Comparison of ENCODE assay signal across 26 cellular contexts in genomic region chr14:96309128-96309906, GRCh38. TPM values are rescaled to one million over a fixed set of nuclear protein-coding genes. Genes with fewer than 3 reads are reported as not detected.
DNase-seq lines count a peak whose midpoint lies in the region; ATAC-seq and TF ChIP-seq lines count a peak whose summit lies in the region.
"Had no signal": no experiment of that assay in that cellular context is flagged by ENCODE, and none has a peak within 500 bp of the region (broad histone marks: within the 10 kb centered on the region; RNA-seq: fewer than 3 reads in every experiment).

No MANE protein-coding gene starts in this region.

- H3K9me3 Mint-ChIP-seq in Caco-2 (ENCODE audit: unreplicated experiment): no peaks in the 10 kb centered on the region
- no peaks in the 10 kb centered on the region for H3K9me3 Mint-ChIP-seq in nephron
- H3K9me3 Mint-ChIP-seq: activated CD8-positive, alpha-beta T cell treated with anti-CD3 and anti-CD28 coated beads for 36 hours; T-helper 2 cell treated with Interferon-gamma antibody and Interleukin-4, amounts not matched to agents 5 μg/mL and 100 μg/mL, for 36 hours had no signal

- H3K4me1 ChIP-seq in Caco-2: peaks cover 29% of the 10 kb centered on the region
- H3K4me1 ChIP-seq: gastrocnemius medialis, testis had no signal

- H3K4me3 ChIP-seq in Caco-2 (ENCODE audit: low read depth, low read length) (peak overlapping the region; percentile 25), kidney epithelial cell (ENCODE audit: low read depth, low read length) (no peak overlapping the region)
- H3K4me3 ChIP-seq: dorsolateral prefrontal cortex, gastrocnemius medialis, testis had no signal

- H3K4me1 Mint-ChIP-seq in Caco-2 (ENCODE audit: low read depth, unreplicated experiment): peaks cover 22% of the 10 kb centered on the region
- peaks cover 5% of the 10 kb centered on the region for H3K4me1 Mint-ChIP-seq in T-helper 17 cell
- H3K4me1 Mint-ChIP-seq in nephron: peaks cover 4% of the 10 kb centered on the region
- H3K4me1 Mint-ChIP-seq: CD14-positive monocyte had no signal

- POLR2A ChIA-PET in Caco-2 (lab: Charles Lee): no interaction called here

- H3K36me3 ChIP-seq in Caco-2 (ENCODE audit: control insufficient read depth, insufficient read depth, low read length) (no peaks in the 10 kb centered on the region; the same call in 1 of the 2 replicates), kidney epithelial cell (ENCODE audit: control insufficient read depth, insufficient read depth, low read length) (peaks cover 2% of the 10 kb centered on the region)

- DNase-seq in Caco-2: peak; percentile 55 to 68
- DNase-seq in T-helper 17 cell: no peak
- DNase-seq in kidney epithelial cell (ENCODE audit: low read depth): peak; percentile 93
- DNase-seq in activated naive CD4-positive, alpha-beta T cell treated with Interleukin-2 at 50 U/mL for 16 hours: no peak
- DNase-seq in SK-N-DZ (ENCODE audit: low spot score): no peak
- DNase-seq: activated CD4-positive, CD25-positive, alpha-beta regulatory T cell; activated CD8-positive, alpha-beta T cell treated with anti-CD3 and anti-CD28 coated beads for 36 hours; activated naive CD4-positive, alpha-beta T cell treated with anti-CD3 and anti-CD28 coated beads, Interleukin-2, amount 50 U/mL, for 16 hours; anterior cingulate cortex; caudate nucleus; DMS79 treated with DMSO at 0.1 percent for 48 hours; dorsolateral prefrontal cortex; gastrocnemius medialis; GOT3; left ventricle myocardium superior; NCI-H1694 treated with DMSO at 0.1 percent for 48 hours; NCI-H2227 treated with DMSO at 0.1 percent for 48 hours; occipital lobe; stimulated activated CD4-positive, alpha-beta T cell treated with anti-CD3 and anti-CD28 coated beads, Interleukin-15, amount 100 ng/mL, for 24 hours; testis had no signal

- H3K36me3 Mint-ChIP-seq in Caco-2 (ENCODE audit: insufficient read depth, unreplicated experiment) (peaks cover 16% of the 10 kb centered on the region), T-helper 17 cell (ENCODE audit: low read depth) (peaks cover 10% of the 10 kb centered on the region), nephron (ENCODE audit: low read depth) (peaks cover 38% of the 10 kb centered on the region)

- TF ChIP-seq CTCF in Caco-2 (IDR thresholded peaks at IDR 0.05; ENCODE audit: insufficient read depth in 1 of 2, low read depth in 1 of 2, low read length in 1 of 2, severe bottlenecking in 1 of 2, unreplicated experiment in 1 of 2) (no peak), kidney epithelial cell (IDR thresholded peaks at IDR 0.05; ENCODE audit: insufficient read depth, low read length, poor library complexity, severe bottlenecking) (no peak), nephron (IDR thresholded peaks at IDR 0.05; ENCODE audit: unreplicated experiment in 3 of 3) (no peak)

- peak overlapping the region; percentile 80 for H3K27ac Mint-ChIP-seq in Caco-2 (ENCODE audit: unreplicated experiment)
- H3K27ac Mint-ChIP-seq in T-helper 17 cell: peak overlapping the region; percentile 43
- peak overlapping the region; percentile 95 to 100 (median 96) for H3K27ac Mint-ChIP-seq in nephron
- H3K27ac Mint-ChIP-seq: activated CD8-positive, alpha-beta T cell treated with anti-CD3 and anti-CD28 coated beads for 36 hours; T-helper 2 cell treated with Interferon-gamma antibody and Interleukin-4, amounts not matched to agents 5 μg/mL and 100 μg/mL, for 36 hours had no signal

- BruUV-seq in Caco-2 (replicated peaks; lab: Mats Ljungman, UMichigan): TSS peak; percentile 94

- H3K4me3 Mint-ChIP-seq in Caco-2 (ENCODE audit: unreplicated experiment) (peak overlapping the region; percentile 66), T-helper 17 cell (no peak overlapping the region), nephron (peak overlapping the region in 2 of 3 experiments; percentile 63 to 73)
- H3K4me3 Mint-ChIP-seq: activated CD8-positive, alpha-beta T cell treated with anti-CD3 and anti-CD28 coated beads for 36 hours; CD14-positive monocyte; T-helper 2 cell treated with Interferon-gamma antibody and Interleukin-4, amounts not matched to agents 5 μg/mL and 100 μg/mL, for 36 hours had no signal

- H3K27me3 ChIP-seq in Caco-2 (replicated peaks; ENCODE audit: control insufficient read depth, insufficient read depth, low read length) (no peaks in the 10 kb centered on the region), kidney epithelial cell (ENCODE audit: control insufficient read depth, insufficient read depth, low read length) (no peaks in the 10 kb centered on the region)
- H3K27me3 ChIP-seq: dorsolateral prefrontal cortex, gastrocnemius medialis, testis had no signal

- H3K27me3 Mint-ChIP-seq in Caco-2 (ENCODE audit: insufficient read depth, unreplicated experiment) (no peaks in the 10 kb centered on the region), T-helper 17 cell (no peaks in the 10 kb centered on the region), nephron (ENCODE audit: low read depth) (no peaks in the 10 kb centered on the region)
- H3K27me3 Mint-ChIP-seq: activated CD8-positive, alpha-beta T cell treated with anti-CD3 and anti-CD28 coated beads for 36 hours had no signal

- H3K9me3 ChIP-seq in Caco-2 (no peaks in the 10 kb centered on the region), T-helper 17 cell (ENCODE audit: control insufficient read depth, low read length, poor library complexity, severe bottlenecking) (no peaks in the 10 kb centered on the region)
- H3K9me3 ChIP-seq: gastrocnemius medialis, testis had no signal

- CTCF ChIA-PET in Caco-2 (lab: Charles Lee): interaction anchor here (0.6 to 1.8 kb wide), 3 partner anchors 46 to 211 kb away, joined by 3 to 7 read pairs (median 3); no protein-coding TSS in a partner anchor

- ATAC-seq in T-helper 17 cell (no peak), HG02623 (IDR thresholded peaks at IDR 0.05; ENCODE audit: unreplicated experiment) (no peak), HG03045 (IDR thresholded peaks at IDR 0.05; ENCODE audit: unreplicated experiment) (no peak)
- ATAC-seq: activated CD8-positive, alpha-beta T cell treated with anti-CD3 and anti-CD28 coated beads for 36 hours; gastrocnemius medialis; left ventricle myocardium superior; Panc1 had no signal

- intact Hi-C loops in Caco-2 (cut with micrococcal nuclease; ENCODE audit: unreplicated experiment): loop anchor here (1.0 to 10.0 kb wide), 3 partner anchors 53 to 255 kb away; no protein-coding TSS in a partner anchor

RNA-seq across cellular contexts. Expression of gene BDKRB1, which starts 53.3 kb away (rescaled TPM):
- total RNA-seq in Caco-2 (2022): 0.18 TPM in 1 of 2 replicates, not detected in the other
- not detected for total RNA-seq in T-helper 17 cell
- 0.17 TPM in 1 of 2 replicates, not detected in the other for total RNA-seq in kidney epithelial cell
- polyA plus RNA-seq in SK-N-DZ (2014; cell fraction: cytosol; rRNA removed): not detected in 2 replicates
- not detected in 2 replicates for polyA plus RNA-seq in SK-N-DZ (2014; cell fraction: nucleus; rRNA removed)
- total RNA-seq: activated CD8-positive, alpha-beta T cell treated with anti-CD3 and anti-CD28 coated beads for 36 hours; gastrocnemius medialis; left ventricle myocardium superior; occipital lobe had no signal
- polyA plus RNA-seq: CD14-positive monocyte had no signal

RNA-seq across cellular contexts. Expression of gene ATG2B, which starts 53.8 kb away (rescaled TPM):
- 16.6 and 19.4 TPM in 2 replicates for total RNA-seq in Caco-2 (2022)
- total RNA-seq in T-helper 17 cell: 10 to 100 TPM; 27.8 to 28.7 TPM
- 12.0 and 13.1 TPM in 2 replicates for total RNA-seq in kidney epithelial cell
- 2.7 and 4.0 TPM in 2 replicates for polyA plus RNA-seq in SK-N-DZ (2014; cell fraction: cytosol; rRNA removed)
- 8.0 and 10.2 TPM in 2 replicates for polyA plus RNA-seq in SK-N-DZ (2014; cell fraction: nucleus; rRNA removed)

RNA-seq across cellular contexts. Expression of gene GSKIP, which starts 54.0 kb away (rescaled TPM):
- total RNA-seq in Caco-2 (2022): 24.1 and 27.9 TPM in 2 replicates
- 10 to 100 TPM in 1 of 2 donors, 1 to 10 TPM in 1; 9.3 to 13.2 TPM for total RNA-seq in T-helper 17 cell
- 42.8 and 45.9 TPM in 2 replicates for total RNA-seq in kidney epithelial cell
- 12.1 and 14.3 TPM in 2 replicates for polyA plus RNA-seq in SK-N-DZ (2014; cell fraction: cytosol; rRNA removed)
- polyA plus RNA-seq in SK-N-DZ (2014; cell fraction: nucleus; rRNA removed): 8.2 and 12.7 TPM in 2 replicates

Comparison
In these comparisons a context has a peak if more than half of its experiments do, and no peak if none do; other contexts are left out.
1. DNase-seq: peak in Caco-2 (2 of 2) and kidney epithelial cell (single experiment); none in T-helper 17 cell (0 of 3), activated naive CD4-positive, alpha-beta T cell treated with Interleukin-2 at 50 U/mL for 16 hours (single experiment) and SK-N-DZ (single experiment).
2. H3K27ac Mint-ChIP-seq: peak in every context shown above with its lines; median percentile 96 in nephron; 80 in Caco-2; 43 in T-helper 17 cell.